2 cellular contexts compared by ENCODE assay signal in the genomic region with DNA sequence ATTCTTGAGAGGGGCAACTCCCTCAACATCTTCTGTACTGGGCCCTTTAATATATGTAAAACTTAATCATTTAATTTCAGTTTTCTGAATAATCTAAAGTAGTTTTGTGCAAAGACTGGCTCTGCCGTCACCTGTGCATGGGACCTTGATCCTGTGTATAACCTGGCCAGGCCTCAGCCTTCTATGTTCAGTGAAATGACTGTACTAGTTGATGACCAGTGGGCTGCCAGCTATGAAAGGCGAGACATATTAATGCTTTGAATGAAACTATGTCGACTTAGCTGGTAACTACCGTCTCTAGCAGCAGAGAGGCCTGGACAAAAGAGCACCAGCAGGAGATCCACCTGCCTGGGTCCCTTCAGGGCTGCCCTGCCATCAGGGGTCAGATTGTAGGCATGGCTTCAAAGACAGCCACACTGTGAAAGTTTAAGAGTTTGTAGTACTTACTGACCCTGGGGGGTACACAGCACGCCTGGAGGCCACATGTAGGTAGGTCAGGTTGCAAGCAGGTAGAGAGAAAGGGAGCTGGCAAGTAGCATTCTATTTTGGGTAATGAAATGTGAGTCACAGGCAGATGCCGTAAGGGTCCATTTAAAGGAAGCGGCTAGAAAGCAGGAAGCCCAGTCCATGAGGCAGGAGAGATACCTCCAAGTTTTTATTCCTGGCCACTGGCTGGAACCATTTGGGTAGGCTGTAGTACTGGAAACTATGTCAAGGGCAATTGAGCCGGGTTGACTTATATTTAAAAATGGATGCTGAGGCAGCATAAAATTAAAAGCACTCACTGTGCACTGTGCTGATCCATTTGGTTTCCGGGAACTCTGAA.
TF ChIP-seq lines count a peak whose summit lies in the region.

No MANE protein-coding gene starts in this region.

TF ChIP-seq in HEK293, 187 proteins besides CTCF, POLR2A, EP300 and RAD21:
- TF ChIP-seq GLIS1 (tag by site-specific recombination; IDR thresholded peaks at IDR 0.05): peak; percentile 77
- no peak for TF ChIP-seq ZNF138 (tag by site-specific recombination; IDR thresholded peaks at IDR 0.05; ENCODE audit: borderline replicate concordance)
- 0 out of 2 replicates have a peak, but pooled peaks have one; percentile 11 for TF ChIP-seq GLIS2 (tag by site-specific recombination; IDR thresholded peaks at IDR 0.05)
- peak; percentile 75 for TF ChIP-seq ZIC2 (tag by site-specific recombination; IDR thresholded peaks at IDR 0.05)

TF ChIP-seq in H1, 55 proteins besides CTCF, POLR2A, EP300 and RAD21 (continued from another document):
- TF ChIP-seq HDAC2 (IDR thresholded peaks at IDR 0.05; ENCODE audit: borderline replicate concordance in 1 of 2, low read depth in 2 of 2, low read length in 2 of 2) (0 out of 4 replicates have a peak, but pooled peaks of 1 of the 2 experiments have one; percentile 46), JUND (IDR thresholded peaks at IDR 0.05; ENCODE audit: low read length) (peak; percentile 49; the same call in 1 of the 2 replicates), TAF7 (optimal IDR thresholded peaks at IDR 0.05; ENCODE audit: borderline replicate concordance, low read depth, low read length) (no peak), CBX5 (IDR thresholded peaks at IDR 0.05; ENCODE audit: low read depth, low read length) (no peak), MAX (IDR thresholded peaks at IDR 0.05) (peak; percentile 64), TAF1 (IDR thresholded peaks at IDR 0.05; ENCODE audit: low read depth, low read length) (0 out of 2 replicates have a peak, but pooled peaks have one; percentile 23), CREB1 (IDR thresholded peaks at IDR 0.05) (no peak; the same call in 1 of the 2 replicates)
- TF ChIP-seq, protein P1, sequence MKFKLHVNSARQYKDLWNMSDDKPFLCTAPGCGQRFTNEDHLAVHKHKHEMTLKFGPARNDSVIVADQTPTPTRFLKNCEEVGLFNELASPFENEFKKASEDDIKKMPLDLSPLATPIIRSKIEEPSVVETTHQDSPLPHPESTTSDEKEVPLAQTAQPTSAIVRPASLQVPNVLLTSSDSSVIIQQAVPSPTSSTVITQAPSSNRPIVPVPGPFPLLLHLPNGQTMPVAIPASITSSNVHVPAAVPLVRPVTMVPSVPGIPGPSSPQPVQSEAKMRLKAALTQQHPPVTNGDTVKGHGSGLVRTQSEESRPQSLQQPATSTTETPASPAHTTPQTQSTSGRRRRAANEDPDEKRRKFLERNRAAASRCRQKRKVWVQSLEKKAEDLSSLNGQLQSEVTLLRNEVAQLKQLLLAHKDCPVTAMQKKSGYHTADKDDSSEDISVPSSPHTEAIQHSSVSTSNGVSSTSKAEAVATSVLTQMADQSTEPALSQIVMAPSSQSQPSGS (IDR thresholded peaks at IDR 0.05; ENCODE audit: low read length): 0 out of 2 replicates have a peak, but pooled peaks have one; percentile 27
